In the genomic region with DNA sequence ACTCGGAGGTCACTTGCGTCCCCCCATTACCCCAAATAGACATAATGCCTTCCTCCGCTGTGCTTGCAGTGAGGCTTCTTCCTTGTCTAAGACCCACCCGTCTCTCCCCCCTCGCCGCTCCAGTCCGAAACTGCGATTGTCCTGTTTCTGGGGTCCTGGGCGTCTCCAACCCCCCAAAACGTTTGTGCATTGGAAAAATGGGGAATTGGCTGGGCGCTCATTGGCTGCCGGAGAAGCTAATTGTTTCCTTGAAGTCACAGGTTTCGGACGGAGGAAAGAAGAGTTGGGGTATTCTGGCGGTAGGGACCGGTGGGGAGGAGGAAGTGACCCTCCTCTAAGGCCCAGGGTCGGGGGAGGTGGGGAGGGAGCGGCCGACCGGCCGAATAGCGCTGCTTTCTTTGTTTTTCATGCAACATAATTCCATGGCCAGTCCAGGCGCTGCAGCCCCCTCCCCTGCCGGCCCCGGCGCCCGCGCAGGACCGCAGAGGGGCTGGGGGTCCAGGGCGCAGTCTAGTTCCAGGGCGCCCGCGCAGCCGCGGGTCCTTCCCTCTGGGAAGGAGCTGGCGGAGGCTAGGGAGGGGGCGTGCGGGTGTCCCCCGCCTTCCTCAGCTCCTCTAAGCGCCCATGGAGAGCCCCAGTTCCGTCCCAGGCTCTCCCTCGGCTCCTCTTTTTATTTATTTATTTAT, we compare ENCODE assay signal across 2 cellular contexts.
TF ChIP-seq lines count a peak whose summit lies in the region.

No MANE protein-coding gene starts in this region.

TF ChIP-seq in GM23338, 12 proteins besides CTCF, POLR2A, EP300 and RAD21:
- no peak for TF ChIP-seq EZH2phosphoT487 (IDR thresholded peaks at IDR 0.05; ENCODE audit: unreplicated experiment)
- TF ChIP-seq POLR2AphosphoS5 (IDR thresholded peaks at IDR 0.05; ENCODE audit: low read depth) = peak; percentile 21; the same call in 1 of the 2 replicates
- TF ChIP-seq ZNF331 (CRISPR knock-in tag; IDR thresholded peaks at IDR 0.05; ENCODE audit: low read depth) = no peak
- peak; percentile 12 for TF ChIP-seq EZH2 (IDR thresholded peaks at IDR 0.05; ENCODE audit: low read depth, unreplicated experiment)
- TF ChIP-seq ZNF114 (CRISPR knock-in tag; IDR thresholded peaks at IDR 0.05) = no peak
- TF ChIP-seq, protein P1, sequence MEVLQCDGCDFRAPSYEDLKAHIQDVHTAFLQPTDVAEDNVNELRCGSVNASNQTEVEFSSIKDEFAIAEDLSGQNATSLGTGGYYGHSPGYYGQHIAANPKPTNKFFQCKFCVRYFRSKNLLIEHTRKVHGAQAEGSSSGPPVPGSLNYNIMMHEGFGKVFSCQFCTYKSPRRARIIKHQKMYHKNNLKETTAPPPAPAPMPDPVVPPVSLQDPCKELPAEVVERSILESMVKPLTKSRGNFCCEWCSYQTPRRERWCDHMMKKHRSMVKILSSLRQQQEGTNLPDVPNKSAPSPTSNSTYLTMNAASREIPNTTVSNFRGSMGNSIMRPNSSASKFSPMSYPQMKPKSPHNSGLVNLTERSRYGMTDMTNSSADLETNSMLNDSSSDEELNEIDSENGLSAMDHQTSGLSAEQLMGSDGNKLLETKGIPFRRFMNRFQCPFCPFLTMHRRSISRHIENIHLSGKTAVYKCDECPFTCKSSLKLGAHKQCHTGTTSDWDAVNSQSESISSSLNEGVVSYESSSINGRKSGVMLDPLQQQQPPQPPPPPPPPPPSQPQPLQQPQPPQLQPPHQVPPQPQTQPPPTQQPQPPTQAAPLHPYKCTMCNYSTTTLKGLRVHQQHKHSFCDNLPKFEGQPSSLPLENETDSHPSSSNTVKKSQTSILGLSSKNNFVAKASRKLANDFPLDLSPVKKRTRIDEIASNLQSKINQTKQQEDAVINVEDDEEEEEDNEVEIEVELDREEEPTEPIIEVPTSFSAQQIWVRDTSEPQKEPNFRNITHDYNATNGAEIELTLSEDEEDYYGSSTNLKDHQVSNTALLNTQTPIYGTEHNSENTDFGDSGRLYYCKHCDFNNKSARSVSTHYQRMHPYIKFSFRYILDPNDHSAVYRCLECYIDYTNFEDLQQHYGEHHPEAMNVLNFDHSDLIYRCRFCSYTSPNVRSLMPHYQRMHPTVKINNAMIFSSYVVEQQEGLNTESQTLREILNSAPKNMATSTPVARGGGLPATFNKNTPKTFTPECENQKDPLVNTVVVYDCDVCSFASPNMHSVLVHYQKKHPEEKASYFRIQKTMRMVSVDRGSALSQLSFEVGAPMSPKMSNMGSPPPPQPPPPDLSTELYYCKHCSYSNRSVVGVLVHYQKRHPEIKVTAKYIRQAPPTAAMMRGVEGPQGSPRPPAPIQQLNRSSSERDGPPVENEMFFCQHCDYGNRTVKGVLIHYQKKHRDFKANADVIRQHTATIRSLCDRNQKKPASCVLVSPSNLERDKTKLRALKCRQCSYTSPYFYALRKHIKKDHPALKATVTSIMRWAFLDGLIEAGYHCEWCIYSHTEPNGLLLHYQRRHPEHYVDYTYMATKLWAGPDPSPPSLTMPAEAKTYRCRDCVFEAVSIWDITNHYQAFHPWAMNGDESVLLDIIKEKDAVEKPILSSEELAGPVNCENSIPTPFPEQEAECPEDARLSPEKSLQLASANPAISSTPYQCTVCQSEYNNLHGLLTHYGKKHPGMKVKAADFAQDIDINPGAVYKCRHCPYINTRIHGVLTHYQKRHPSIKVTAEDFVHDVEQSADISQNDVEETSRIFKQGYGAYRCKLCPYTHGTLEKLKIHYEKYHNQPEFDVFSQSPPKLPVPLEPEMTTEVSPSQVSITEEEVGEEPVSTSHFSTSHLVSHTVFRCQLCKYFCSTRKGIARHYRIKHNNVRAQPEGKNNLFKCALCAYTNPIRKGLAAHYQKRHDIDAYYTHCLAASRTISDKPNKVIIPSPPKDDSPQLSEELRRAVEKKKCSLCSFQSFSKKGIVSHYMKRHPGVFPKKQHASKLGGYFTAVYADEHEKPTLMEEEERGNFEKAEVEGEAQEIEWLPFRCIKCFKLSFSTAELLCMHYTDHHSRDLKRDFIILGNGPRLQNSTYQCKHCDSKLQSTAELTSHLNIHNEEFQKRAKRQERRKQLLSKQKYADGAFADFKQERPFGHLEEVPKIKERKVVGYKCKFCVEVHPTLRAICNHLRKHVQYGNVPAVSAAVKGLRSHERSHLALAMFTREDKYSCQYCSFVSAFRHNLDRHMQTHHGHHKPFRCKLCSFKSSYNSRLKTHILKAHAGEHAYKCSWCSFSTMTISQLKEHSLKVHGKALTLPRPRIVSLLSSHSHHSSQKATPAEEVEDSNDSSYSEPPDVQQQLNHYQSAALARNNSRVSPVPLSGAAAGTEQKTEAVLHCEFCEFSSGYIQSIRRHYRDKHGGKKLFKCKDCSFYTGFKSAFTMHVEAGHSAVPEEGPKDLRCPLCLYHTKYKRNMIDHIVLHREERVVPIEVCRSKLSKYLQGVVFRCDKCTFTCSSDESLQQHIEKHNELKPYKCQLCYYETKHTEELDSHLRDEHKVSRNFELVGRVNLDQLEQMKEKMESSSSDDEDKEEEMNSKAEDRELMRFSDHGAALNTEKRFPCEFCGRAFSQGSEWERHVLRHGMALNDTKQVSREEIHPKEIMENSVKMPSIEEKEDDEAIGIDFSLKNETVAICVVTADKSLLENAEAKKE (CRISPR knock-in tag; IDR thresholded peaks at IDR 0.05) = no peak

TF ChIP-seq in K562, 482 proteins besides CTCF, POLR2A, EP300 and RAD21:
- TF ChIP-seq ZBTB7A (IDR thresholded peaks at IDR 0.05; ENCODE audit: borderline replicate concordance, control insufficient read depth, low read depth, low read length) = peak; percentile 14; the same call in 1 of the 2 replicates
- no peak for TF ChIP-seq ZZZ3 (IDR thresholded peaks at IDR 0.05)
- no peak for TF ChIP-seq NELFE (IDR thresholded peaks at IDR 0.05; ENCODE audit: insufficient read depth, insufficient read length)
- peak; percentile 2; the same call in 1 of the 2 replicates for TF ChIP-seq POLR2G (IDR thresholded peaks at IDR 0.05; ENCODE audit: low read depth, low read length)
- TF ChIP-seq NFRKB (IDR thresholded peaks at IDR 0.05; ENCODE audit: low read depth) = no peak
